Comparison of ENCODE assay signal across 12 cellular contexts in genomic region chr7:150615221-150615755, GRCh38. TPM values are rescaled to one million over a fixed set of nuclear protein-coding genes. Genes with fewer than 3 reads are reported as not detected.
DNase-seq lines count a peak whose midpoint lies in the region; ATAC-seq and TF ChIP-seq lines count a peak whose summit lies in the region.
"Not testable (repeated sequence)": the region's sequence is repeated elsewhere in the genome, so short reads cannot be mapped to it uniquely, and the experiment has no call there.
"Had no signal": no experiment of that assay in that cellular context is flagged by ENCODE, and none has a peak within 500 bp of the region (broad histone marks: within the 10 kb centered on the region; RNA-seq: fewer than 3 reads in every experiment).

No MANE protein-coding gene starts in this region.

- peaks cover 39 to 64% (median 56%) of the 10 kb centered on the region in 4 donors for H3K4me1 Mint-ChIP-seq in CD4-positive, alpha-beta memory T cell
- peaks cover 55% of the 10 kb centered on the region for H3K4me1 Mint-ChIP-seq in activated CD4-positive, alpha-beta T cell treated with anti-CD3 and anti-CD28 coated beads for 36 hours
- peaks cover 63% of the 10 kb centered on the region for H3K4me1 Mint-ChIP-seq in activated T-cell treated with anti-CD3 and anti-CD28 coated beads, Interleukin-2, amount 50 U/mL, for 24 hours (ENCODE audit: low read depth)
- H3K4me1 Mint-ChIP-seq in natural killer cell = peaks cover 14 to 20% of the 10 kb centered on the region in 2 donors

- not testable (repeated sequence) for H3K4me2 ChIP-seq in Loucy (ENCODE audit: low read depth, low read length, poor library complexity, severe bottlenecking)

- ATAC-seq in activated CD4-positive, alpha-beta T cell treated with anti-CD3 and anti-CD28 coated beads for 36 hours = peak; percentile 6
- not testable (repeated sequence) for ATAC-seq in activated naive CD4-positive, alpha-beta T cell treated with anti-CD3 and anti-CD28 coated beads, Interleukin-2, amount 50 U/mL, for 72 hours; natural killer cell

- H3K27me3 Mint-ChIP-seq in CD4-positive, alpha-beta memory T cell; activated CD4-positive, alpha-beta T cell treated with anti-CD3 and anti-CD28 coated beads for 36 hours; activated T-cell treated with anti-CD3 and anti-CD28 coated beads, Interleukin-2, amount 50 U/mL, for 24 hours; natural killer cell (ENCODE audit: low read depth in 2 of 2): not testable (repeated sequence)

- H3K9me2 ChIP-seq in Loucy (replicated peaks; ENCODE audit: low read depth, low read length) = not testable (repeated sequence)

- H2AFZ ChIP-seq in Loucy (ENCODE audit: low read length) = peak overlapping the region; percentile 75

- H3K4me3 Mint-ChIP-seq in CD4-positive, alpha-beta memory T cell = peak overlapping the region in 6 of 8 donors; percentile 41 to 72 (median 60)
- H3K4me3 Mint-ChIP-seq in activated CD4-positive, alpha-beta T cell treated with anti-CD3 and anti-CD28 coated beads for 36 hours; activated T-cell treated with anti-CD3 and anti-CD28 coated beads, Interleukin-2, amount 50 U/mL, for 24 hours; natural killer cell: not testable (repeated sequence)

- H3K27ac ChIP-seq in CD4-positive, alpha-beta memory T cell (ENCODE audit: low read depth, low read length) = not testable (repeated sequence)

- H3K36me3 ChIP-seq in CD4-positive, alpha-beta memory T cell (ENCODE audit: insufficient read depth, low read length); Loucy (ENCODE audit: insufficient read depth, low read length): not testable (repeated sequence)

- not testable (repeated sequence) for H4K20me1 ChIP-seq in Loucy (ENCODE audit: insufficient read depth, low read length, poor library complexity, severe bottlenecking)

- H3K9me3 Mint-ChIP-seq in CD4-positive, alpha-beta memory T cell = peaks cover 2 to 45% (median 27%) of the 10 kb centered on the region in 8 donors
- H3K9me3 Mint-ChIP-seq in activated CD4-positive, alpha-beta T cell treated with anti-CD3 and anti-CD28 coated beads for 36 hours (ENCODE audit: low read depth) = peaks cover 19% of the 10 kb centered on the region
- peaks cover 22% of the 10 kb centered on the region for H3K9me3 Mint-ChIP-seq in activated T-cell treated with anti-CD3 and anti-CD28 coated beads, Interleukin-2, amount 50 U/mL, for 24 hours
- peaks cover 25 to 29% of the 10 kb centered on the region in 2 donors for H3K9me3 Mint-ChIP-seq in activated naive CD4-positive, alpha-beta T cell treated with anti-CD3 and anti-CD28 coated beads, Interleukin-2, amount 50 U/mL, for 72 hours
- H3K9me3 Mint-ChIP-seq in natural killer cell = not testable (repeated sequence)

- H3K36me3 Mint-ChIP-seq in CD4-positive, alpha-beta memory T cell = peaks cover 1 to 32% of the 10 kb centered on the region in 2 donors
- H3K36me3 Mint-ChIP-seq in activated CD4-positive, alpha-beta T cell treated with anti-CD3 and anti-CD28 coated beads for 36 hours (ENCODE audit: low read depth) = peaks cover 22% of the 10 kb centered on the region
- H3K36me3 Mint-ChIP-seq in activated T-cell treated with anti-CD3 and anti-CD28 coated beads, Interleukin-2, amount 50 U/mL, for 24 hours (ENCODE audit: low read depth); natural killer cell: not testable (repeated sequence)
- H3K36me3 Mint-ChIP-seq in activated naive CD4-positive, alpha-beta T cell treated with anti-CD3 and anti-CD28 coated beads, Interleukin-2, amount 50 U/mL, for 72 hours = peaks cover 24 to 58% of the 10 kb centered on the region in 2 donors

- H3K27ac Mint-ChIP-seq in CD4-positive, alpha-beta memory T cell = peak overlapping the region; percentile 8 to 90 (median 76)
- peak overlapping the region; percentile 83 for H3K27ac Mint-ChIP-seq in activated CD4-positive, alpha-beta T cell treated with anti-CD3 and anti-CD28 coated beads for 36 hours
- H3K27ac Mint-ChIP-seq in activated T-cell treated with anti-CD3 and anti-CD28 coated beads, Interleukin-2, amount 50 U/mL, for 24 hours = peak overlapping the region; percentile 14
- peak overlapping the region; percentile 80 to 92 for H3K27ac Mint-ChIP-seq in activated naive CD4-positive, alpha-beta T cell treated with anti-CD3 and anti-CD28 coated beads, Interleukin-2, amount 50 U/mL, for 72 hours
- H3K27ac Mint-ChIP-seq in natural killer cell = peak overlapping the region; percentile 5 to 50

- POLR2A ChIA-PET in CD4-positive, alpha-beta memory T cell (lab: Charles Lee; ENCODE audit: partially characterized antibody) = interaction anchor here (0.7 to 9.2 kb wide), 11 partner anchors 9 to 160 kb away, joined by 3 to 54 read pairs (median 4); partner anchors contain the start of genes GIMAP2, GIMAP4 and GIMAP7
- POLR2A ChIA-PET in activated CD4-positive, alpha-beta T cell treated with anti-CD3 and anti-CD28 coated beads for 36 hours (lab: Charles Lee) = interaction anchor here (0.6 kb wide), 1 partner anchor 51 kb away, joined by 3 read pairs; no protein-coding TSS in a partner anchor

- intact Hi-C loops in CD4-positive, alpha-beta memory T cell (cut with micrococcal nuclease); activated CD4-positive, alpha-beta T cell treated with anti-CD3 and anti-CD28 coated beads for 36 hours (cut with DNase I, micrococcal nuclease); natural killer cell (cut with micrococcal nuclease): not testable (repeated sequence)

- H3K27me3 ChIP-seq in CD4-positive, alpha-beta memory T cell (ENCODE audit: insufficient read depth, low read length); Loucy (ENCODE audit: insufficient read depth, low read length, poor library complexity, severe bottlenecking): not testable (repeated sequence)

- not testable (repeated sequence) for DNase-seq in CD4-positive, alpha-beta memory T cell; activated CD4-positive, alpha-beta T cell treated with anti-CD3 and anti-CD28 coated beads for 36 hours; activated T-cell treated with anti-CD3 and anti-CD28 coated beads, Interleukin-2, amount 50 U/mL, for 24 hours; activated naive CD4-positive, alpha-beta T cell treated with anti-CD3 and anti-CD28 coated beads, Interleukin-2, amount 50 U/mL, for 72 hours (ENCODE audit: low spot score in 2 of 2); natural killer cell
- DNase-seq in NCI-H69 (lab: John Stamatoyannopoulos, UW) = peak; percentile 64

- not testable (repeated sequence) for H3K9ac ChIP-seq in Loucy (ENCODE audit: low read depth, low read length, poor library complexity, severe bottlenecking)

- H3K4me1 ChIP-seq in CD4-positive, alpha-beta memory T cell (ENCODE audit: insufficient read depth, low read length) = peaks cover 35% of the 10 kb centered on the region
- not testable (repeated sequence) for H3K4me1 ChIP-seq in Loucy (ENCODE audit: insufficient read depth, low read length, poor library complexity, severe bottlenecking)

- not testable (repeated sequence) for H3K9me3 ChIP-seq in CD4-positive, alpha-beta memory T cell (ENCODE audit: control insufficient read depth in 1 of 2, low read length in 2 of 2); Loucy (ENCODE audit: insufficient read depth, low read depth, low read length)

- H3K79me2 ChIP-seq in Loucy (ENCODE audit: insufficient read depth, low read length) = not testable (repeated sequence)

- H3F3A ChIP-seq in Loucy (ENCODE audit: low read depth) = not testable (repeated sequence)

- TF ChIP-seq CTCF in Loucy (conservative IDR thresholded peaks at IDR 0.05; ENCODE audit: low read length); natural killer cell (IDR thresholded peaks at IDR 0.05): not testable (repeated sequence)

- CTCF ChIA-PET in CD4-positive, alpha-beta memory T cell (lab: Charles Lee; ENCODE audit: partially characterized antibody) = interaction anchor here (1.9 to 2.3 kb wide), 2 partner anchors 16 to 46 kb away, joined by 5 to 6 read pairs; partner anchors contain the start of gene GIMAP6
- CTCF ChIA-PET in activated CD4-positive, alpha-beta T cell treated with anti-CD3 and anti-CD28 coated beads for 36 hours (lab: Charles Lee) = interaction anchor here (0.8 to 1.2 kb wide), 3 partner anchors 52 to 166 kb away, joined by 3 to 6 read pairs (median 5); no protein-coding TSS in a partner anchor

- H3K4me3 ChIP-seq in CD4-positive, alpha-beta memory T cell (ENCODE audit: low read length in 2 of 2); Loucy (ENCODE audit: low read length, poor library complexity, severe bottlenecking): not testable (repeated sequence)

RNA-seq across cellular contexts. Expression of gene GIMAP6, which starts 16.9 kb away (rescaled TPM):
- 100 to 1,000 TPM; 158 to 173 TPM for total RNA-seq in CD4-positive, alpha-beta memory T cell
- 100 to 1,000 TPM; 115 to 154 TPM for polyA plus RNA-seq in CD4-positive, alpha-beta memory T cell
- total RNA-seq in activated CD4-positive, alpha-beta T cell treated with anti-CD3 and anti-CD28 coated beads for 36 hours = 10 to 100 TPM; 21.6 to 25.4 TPM
- 10 to 100 TPM; 35.9 to 43.2 TPM for total RNA-seq in activated naive CD4-positive, alpha-beta T cell treated with anti-CD3 and anti-CD28 coated beads, Interleukin-2, amount 50 U/mL, for 72 hours
- 100 to 1,000 TPM in 1 of 3 donors, 10 to 100 TPM in 2; 39.7 to 100 (median 51.9) TPM for total RNA-seq in natural killer cell
- total RNA-seq: A172, G401, NCI-H460 had no signal

RNA-seq across cellular contexts. Expression of gene GIMAP4, which starts 48.1 kb away (rescaled TPM):
- 100 to 1,000 TPM; 418 to 448 TPM for total RNA-seq in CD4-positive, alpha-beta memory T cell
- 100 to 1,000 TPM; 449 to 613 TPM for polyA plus RNA-seq in CD4-positive, alpha-beta memory T cell
- total RNA-seq in activated CD4-positive, alpha-beta T cell treated with anti-CD3 and anti-CD28 coated beads for 36 hours = 100 to 1,000 TPM; 109 to 135 TPM
- 100 to 1,000 TPM; 202 to 336 TPM for total RNA-seq in activated naive CD4-positive, alpha-beta T cell treated with anti-CD3 and anti-CD28 coated beads, Interleukin-2, amount 50 U/mL, for 72 hours
- total RNA-seq in natural killer cell = 100 to 1,000 TPM; 105 to 215 (median 124) TPM
- total RNA-seq: A172, G401, HT1080, NCI-H460, RPMI7951 had no signal

Comparison
In these comparisons a context has a peak if more than half of its experiments do, and no peak if none do; other contexts are left out.
1. H3K27ac Mint-ChIP-seq: peak in every context shown above with its lines; median percentile 86 in activated naive CD4-positive, alpha-beta T cell treated with anti-CD3 and anti-CD28 coated beads, Interleukin-2, amount 50 U/mL, for 72 hours; 83 in activated CD4-positive, alpha-beta T cell treated with anti-CD3 and anti-CD28 coated beads for 36 hours; 76 in CD4-positive, alpha-beta memory T cell; 28 in natural killer cell; 14 in activated T-cell treated with anti-CD3 and anti-CD28 coated beads, Interleukin-2, amount 50 U/mL, for 24 hours.